Comparison of ENCODE assay signal across 8 cellular contexts in genomic region chr19:18660051-18660910, GRCh38. TPM values are rescaled to one million over a fixed set of nuclear protein-coding genes. Genes with fewer than 3 reads are reported as not detected.
DNase-seq lines count a peak whose midpoint lies in the region; ATAC-seq and TF ChIP-seq lines count a peak whose summit lies in the region.
"Had no signal": no experiment of that assay in that cellular context is flagged by ENCODE, and none has a peak within 500 bp of the region (broad histone marks: within the 10 kb centered on the region; RNA-seq: fewer than 3 reads in every experiment).

No MANE protein-coding gene starts in this region.

- H3K79me2 ChIP-seq in MM.1S (ENCODE audit: low read length), result no peaks in the 10 kb centered on the region

- ATAC-seq in right cardiac atrium, result peak; percentile 76 to 82
- peak; percentile 68 for ATAC-seq in upper lobe of right lung

- intact Hi-C loops in right cardiac atrium (cut with DNase I) (no loop called here), upper lobe of right lung (cut with DNase I) (no loop called here)

- H3K36me3 ChIP-seq in upper lobe of right lung (peaks cover 9% of the 10 kb centered on the region), MM.1S (replicated peaks; ENCODE audit: insufficient read depth, low read length) (no peaks in the 10 kb centered on the region)

- no peak for TF ChIP-seq CTCF in upper lobe of right lung (IDR thresholded peaks at IDR 0.05)
- TF ChIP-seq CTCF in MM.1S (IDR thresholded peaks at IDR 0.05; ENCODE audit: low read length), result no peak

- H3F3A ChIP-seq in MM.1S (ENCODE audit: insufficient read depth, low read length), result no peaks in the 10 kb centered on the region

- H4K20me1 ChIP-seq in MM.1S (ENCODE audit: insufficient read depth, low read length), result no peaks in the 10 kb centered on the region

- H3K9me3 ChIP-seq in right cardiac atrium (ENCODE audit: control insufficient read depth, low read length) (no peaks in the 10 kb centered on the region), upper lobe of right lung (no peaks in the 10 kb centered on the region), MM.1S (replicated peaks; ENCODE audit: insufficient read depth, low read length) (no peaks in the 10 kb centered on the region)

- H3K4me2 ChIP-seq in MM.1S (ENCODE audit: low read depth, low read length), result no peak overlapping the region

- H3K27ac ChIP-seq in right cardiac atrium (ENCODE audit: low read length) (peak overlapping the region; percentile 87), upper lobe of right lung (peak overlapping the region; percentile 72), MM.1S (ENCODE audit: low read length) (no peak overlapping the region)

- H3K4me3 ChIP-seq in right cardiac atrium (ENCODE audit: low read length) (no peak overlapping the region), upper lobe of right lung (no peak overlapping the region), MM.1S (ENCODE audit: low read length) (no peak overlapping the region)

- H3K4me1 ChIP-seq in right cardiac atrium (ENCODE audit: control insufficient read depth, insufficient read depth, low read length) (peaks cover 16% of the 10 kb centered on the region), upper lobe of right lung (peaks cover 23% of the 10 kb centered on the region), MM.1S (ENCODE audit: low read length) (no peaks in the 10 kb centered on the region)

- H3K9me2 ChIP-seq in MM.1S (replicated peaks; ENCODE audit: insufficient read depth, low read length), result no peaks in the 10 kb centered on the region

- no peaks in the 10 kb centered on the region for H3K27me3 ChIP-seq in right cardiac atrium (ENCODE audit: control insufficient read depth, insufficient read depth)
- no peaks in the 10 kb centered on the region for H3K27me3 ChIP-seq in upper lobe of right lung
- no peaks in the 10 kb centered on the region for H3K27me3 ChIP-seq in MM.1S (replicated peaks; ENCODE audit: insufficient read depth, low read length)

- peak; percentile 38 for DNase-seq in T1000 (lab: John Stamatoyannopoulos, UW)
- peak; percentile 93 to 95 (median 93) for DNase-seq in right cardiac atrium
- peak; percentile 77 for DNase-seq in upper lobe of right lung
- no peak for DNase-seq in activated CD4-positive, CD25-positive, alpha-beta regulatory T cell (lab: John Stamatoyannopoulos, UW)
- no peak for DNase-seq in SW 1271 (lab: John Stamatoyannopoulos, UW)
- DNase-seq in MM.1S, result no peak
- DNase-seq: NCI-H82 had no signal

- no peak overlapping the region for H2AFZ ChIP-seq in MM.1S (ENCODE audit: low read length)

- 60% methylated on average over 37 of the region's 37 CpGs for WGBS in right cardiac atrium

- no peak overlapping the region for H3K9ac ChIP-seq in MM.1S (ENCODE audit: low read length)

RNA-seq across cellular contexts. Expression of gene CRTC1, which starts 23.2 kb away (rescaled TPM):
- total RNA-seq in right cardiac atrium (10 to 100 TPM in 3 of 4 donors, 1 to 10 TPM in 1; 9.2 to 15.1 (median 13.6) TPM), upper lobe of right lung (13.8 TPM)
- polyA plus RNA-seq in right cardiac atrium, result 9.5 TPM

RNA-seq across cellular contexts. Expression of gene KLHL26, which starts 23.5 kb away (rescaled TPM):
- total RNA-seq in right cardiac atrium (10 to 100 TPM in 1 of 4 donors, 1 to 10 TPM in 3; 8.9 to 14.4 (median 9.3) TPM), upper lobe of right lung (11.8 TPM)
- polyA plus RNA-seq in right cardiac atrium, result 5.1 TPM

RNA-seq across cellular contexts. Expression of gene TMEM59L, which starts 47.6 kb away (rescaled TPM):
- total RNA-seq in right cardiac atrium (1 to 10 TPM; 2.2 to 5.9 (median 4.0) TPM), upper lobe of right lung (2.2 TPM)
- 4.8 TPM for polyA plus RNA-seq in right cardiac atrium

RNA-seq across cellular contexts. Expression of gene CRLF1, which starts 53.7 kb away (rescaled TPM):
- total RNA-seq in right cardiac atrium, result 10 to 100 TPM in 3 of 4 donors, 1 to 10 TPM in 1; 7.2 to 64.0 (median 38.8) TPM
- 79.6 TPM for polyA plus RNA-seq in right cardiac atrium
- 23.4 TPM for total RNA-seq in upper lobe of right lung
- total RNA-seq: activated T-helper 1 cell treated with anti-CD3 and anti-CD28 coated beads, Interleukin-12 subunit alpha, Interleukin-12 subunit beta, Interleukin-2, Interleukin-4 antibody, amounts not matched to agents 30 ng/mL and 10 ng/mL and 1 ng/mL, durations not matched to agents 14 hours and 24 hours and 36 hours had no signal

Comparison
In these comparisons a context has a peak if more than half of its experiments do, and no peak if none do; other contexts are left out.
1. DNase-seq: peak in T1000 (single experiment), right cardiac atrium (3 of 3) and upper lobe of right lung (single experiment); none in activated CD4-positive, CD25-positive, alpha-beta regulatory T cell (0 of 4), SW 1271 (0 of 2) and MM.1S (single experiment).